Comparison of ENCODE assay signal across 1 cellular context in the genomic region with DNA sequence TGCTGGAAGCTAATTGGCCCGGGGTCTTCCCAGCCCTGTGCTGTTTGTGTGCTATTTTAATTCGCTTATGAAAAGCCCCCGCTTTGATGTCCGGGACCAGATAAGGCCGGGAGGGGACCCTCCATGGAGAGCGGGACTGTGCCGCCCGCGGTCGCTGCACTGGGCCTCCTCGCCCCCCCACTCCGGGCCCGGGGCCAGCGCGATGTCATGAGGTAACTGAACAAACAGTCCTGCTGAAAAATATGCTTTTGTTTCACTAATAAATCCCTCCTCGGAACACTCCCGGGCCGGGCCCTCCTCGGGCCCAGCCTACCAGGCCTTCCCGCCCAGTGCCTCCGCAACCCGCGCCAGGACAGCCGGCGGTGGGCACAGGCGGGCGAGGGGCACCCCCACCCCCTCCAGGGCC.
A peak's percentile ranks its signal among the peaks of the same experiment; 100 is the strongest.
TF ChIP-seq lines count a peak whose summit lies in the region.

No MANE protein-coding gene starts in this region.

TF ChIP-seq in HepG2, 621 proteins besides CTCF, POLR2A, EP300 and RAD21 (continued from another document):
- TF ChIP-seq, protein P1, sequence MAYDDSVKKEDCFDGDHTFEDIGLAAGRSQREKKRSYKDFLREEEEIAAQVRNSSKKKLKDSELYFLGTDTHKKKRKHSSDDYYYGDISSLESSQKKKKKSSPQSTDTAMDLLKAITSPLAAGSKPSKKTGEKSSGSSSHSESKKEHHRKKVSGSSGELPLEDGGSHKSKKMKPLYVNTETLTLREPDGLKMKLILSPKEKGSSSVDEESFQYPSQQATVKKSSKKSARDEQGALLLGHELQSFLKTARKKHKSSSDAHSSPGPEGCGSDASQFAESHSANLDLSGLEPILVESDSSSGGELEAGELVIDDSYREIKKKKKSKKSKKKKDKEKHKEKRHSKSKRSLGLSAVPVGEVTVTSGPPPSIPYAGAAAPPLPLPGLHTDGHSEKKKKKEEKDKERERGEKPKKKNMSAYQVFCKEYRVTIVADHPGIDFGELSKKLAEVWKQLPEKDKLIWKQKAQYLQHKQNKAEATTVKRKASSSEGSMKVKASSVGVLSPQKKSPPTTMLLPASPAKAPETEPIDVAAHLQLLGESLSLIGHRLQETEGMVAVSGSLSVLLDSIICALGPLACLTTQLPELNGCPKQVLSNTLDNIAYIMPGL (CRISPR knock-in tag; IDR thresholded peaks at IDR 0.05; ENCODE audit: borderline replicate concordance in 1 of 2, low read depth in 1 of 2): no peak
- peak; percentile 86; the same call in 1 of the 2 replicates for TF ChIP-seq ZNF543 (CRISPR knock-in tag; IDR thresholded peaks at IDR 0.05)
